ENCODE assay signal across 9 cellular contexts in the genomic region with DNA sequence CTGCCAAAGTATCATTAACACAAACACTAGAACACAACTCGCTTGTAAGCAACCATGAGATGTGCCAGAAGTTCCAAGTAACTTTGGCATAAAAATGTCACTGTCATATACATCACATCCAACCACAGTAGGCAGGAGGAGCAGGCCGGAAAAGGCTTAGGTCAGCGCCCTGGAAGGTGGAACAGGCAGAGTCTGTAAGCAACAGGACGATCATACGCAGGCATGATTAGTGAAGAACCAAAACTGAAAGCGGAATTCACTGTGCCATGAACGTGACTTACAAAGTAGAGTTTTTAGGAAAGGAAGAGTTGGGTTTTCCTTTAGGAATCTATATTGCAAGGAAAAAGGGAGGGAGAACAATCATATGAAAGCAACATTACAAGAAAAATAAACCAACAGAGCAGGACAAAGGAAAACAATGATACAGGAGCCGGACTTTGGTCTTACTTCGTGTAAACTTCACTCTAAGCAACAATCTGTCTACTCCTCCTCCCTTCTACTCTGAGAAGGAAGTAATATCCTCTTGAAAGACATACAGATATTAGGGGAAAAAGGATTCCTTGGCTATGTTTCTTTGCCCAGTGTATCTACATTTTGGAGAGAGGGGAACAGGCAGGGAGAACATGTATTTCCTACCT. TPM values are rescaled to one million over a fixed set of nuclear protein-coding genes. Genes with fewer than 3 reads are reported as not detected.
DNase-seq lines count a peak whose midpoint lies in the region; ATAC-seq and TF ChIP-seq lines count a peak whose summit lies in the region.
"Had no signal": no experiment of that assay in that cellular context is flagged by ENCODE, and none has a peak within 500 bp of the region (broad histone marks: within the 10 kb centered on the region; RNA-seq: fewer than 3 reads in every experiment).

No MANE protein-coding gene starts in this region.

- ATAC-seq in gastrocnemius medialis (peak; percentile 94 to 96), HG03159 (IDR thresholded peaks at IDR 0.05; ENCODE audit: unreplicated experiment) (no peak), HG03565 (IDR thresholded peaks at IDR 0.05; ENCODE audit: unreplicated experiment) (no peak)

- H3K9ac ChIP-seq in GM23248 (peak overlapping the region; percentile 75), adipocyte (ENCODE audit: low read length) (peak overlapping the region; percentile 76)
- H3K9ac ChIP-seq: KMS-11 had no signal

- H3K9me3 ChIP-seq in GM23248 (ENCODE audit: low read depth) (no peaks in the 10 kb centered on the region), adipocyte (ENCODE audit: control insufficient read depth, low read length) (no peaks in the 10 kb centered on the region), gastrocnemius medialis (no peaks in the 10 kb centered on the region)

- H3K4me1 ChIP-seq in GM23248 (ENCODE audit: insufficient read depth): peaks cover 10% of the 10 kb centered on the region
- H3K4me1 ChIP-seq in adipocyte (ENCODE audit: control insufficient read depth, insufficient read depth, low read length): peaks cover 33% of the 10 kb centered on the region
- peaks cover 27 to 34% of the 10 kb centered on the region in 2 donors for H3K4me1 ChIP-seq in gastrocnemius medialis

- H3K27ac ChIP-seq in GM23248 (peak overlapping the region; percentile 80), gastrocnemius medialis (peak overlapping the region; percentile 81 to 89 (median 84))
- H3K27ac ChIP-seq: KMS-11 had no signal

- H3K27me3 ChIP-seq in GM23248 (replicated peaks; ENCODE audit: insufficient read depth) (no peaks in the 10 kb centered on the region), adipocyte (replicated peaks; ENCODE audit: control insufficient read depth, insufficient read depth, low read length) (no peaks in the 10 kb centered on the region), gastrocnemius medialis (no peaks in the 10 kb centered on the region)

- in situ Hi-C loops in GM23248 (cut with MboI) (no loop called here), gastrocnemius medialis (cut with MboI; ENCODE audit: low sequenced_read_pairs in 4 of 4) (no loop called here), KBM-7 (cut with MboI; ENCODE audit: low pct_unique_long_range_greater_than_20kb, low sequenced_read_pairs) (no loop called here)

- TF ChIP-seq POLR2A in gastrocnemius medialis (IDR thresholded peaks at IDR 0.05): peak in 1 of 2 donors; percentile 40

- H3K36me3 ChIP-seq in GM23248 (ENCODE audit: low read depth) (peaks cover 59% of the 10 kb centered on the region), adipocyte (ENCODE audit: control insufficient read depth, insufficient read depth, low read length, severe bottlenecking) (peaks cover 64% of the 10 kb centered on the region), gastrocnemius medialis (peaks cover 0 to 60% of the 10 kb centered on the region in 2 donors)

- H3K27me3 Mint-ChIP-seq in immature natural killer cell (ENCODE audit: low read depth in 3 of 3): peaks cover 0 to 5% (median 3%) of the 10 kb centered on the region in 3 donors

- H4K20me1 ChIP-seq in GM23248 (ENCODE audit: insufficient read depth): peaks cover 10% of the 10 kb centered on the region; the same call in 1 of the 2 replicates

- H3K79me2 ChIP-seq in GM23248 (ENCODE audit: insufficient read depth): peaks cover 100% of the 10 kb centered on the region

- H2AFZ ChIP-seq in GM23248: no peak overlapping the region

- intact Hi-C loops in gastrocnemius medialis (cut with DNase I; ENCODE audit: low total_unique reads): no loop called here

- peaks cover 28 to 52% of the 10 kb centered on the region in 2 donors for H3K4me1 Mint-ChIP-seq in immature natural killer cell

- peak overlapping the region; percentile 22 to 76 (median 57) for H3K4me3 Mint-ChIP-seq in immature natural killer cell

- H3F3A ChIP-seq in GM23248 (ENCODE audit: insufficient read depth): peaks cover 43% of the 10 kb centered on the region

- no peak for TF ChIP-seq CTCF in gastrocnemius medialis (IDR thresholded peaks at IDR 0.05 in 4 of 5, conservative IDR thresholded peaks at IDR 0.05 in 1 of 5)

- H3K9me3 Mint-ChIP-seq in immature natural killer cell: no peaks in the 10 kb centered on the region

- H3K9me2 ChIP-seq in GM23248 (ENCODE audit: insufficient read depth): no peaks in the 10 kb centered on the region

- peak overlapping the region; percentile 81 for H3K4me2 ChIP-seq in GM23248 (ENCODE audit: unreplicated experiment)
- H3K4me2 ChIP-seq: KMS-11 had no signal

- H3K4me3 ChIP-seq in GM23248 (peak overlapping the region; percentile 66), adipocyte (ENCODE audit: low read length) (peak overlapping the region; percentile 76), gastrocnemius medialis (peak overlapping the region; percentile 16 to 32 (median 25))

- 10 to 17% methylated on average over 9 of the region's 9 CpGs for WGBS in GM23248 (ENCODE audit: low coverage in 1 of 2, low lambda C conversion rate in 2 of 2, missing lambda C conversion rate in 2 of 2), 2 experiments

- H3K36me3 Mint-ChIP-seq in immature natural killer cell: peaks cover 2 to 28% (median 9%) of the 10 kb centered on the region in 3 donors

- H3K27ac Mint-ChIP-seq in immature natural killer cell: peak overlapping the region; percentile 80 to 92 (median 88)

- DNase-seq in GM23248 (peak; percentile 87), adipocyte (ENCODE audit: low read depth) (no peak), immature natural killer cell (no peak), gastrocnemius medialis (peak; percentile 74), KBM-7 (no peak), NCI-H146 (lab: John Stamatoyannopoulos, UW) (no peak)

RNA-seq across cellular contexts. Expression of a gene that starts 52.2 kb away (rescaled TPM):
- 255 and 287 TPM in 2 replicates for total RNA-seq in GM23248 (2014; rRNA removed; shearing (Covaris generic))
- polyA plus RNA-seq in GM23248 (2016; fragmentation: Nextera tagmentation; extraction: Ambion mirVana) (599 and 605 TPM in 2 replicates), immature natural killer cell (10 to 100 TPM; 45.9 to 53.5 (median 48.4) TPM)
- 1,000 to 10,000 TPM in 3 of 4 donors, 100 to 1,000 TPM in 1; 915 to 1,814 (median 1,174) TPM for total RNA-seq in gastrocnemius medialis

Comparison
In these comparisons a context has a peak if more than half of its experiments do, and no peak if none do; other contexts are left out.
1. DNase-seq: peak in GM23248 (single experiment) and gastrocnemius medialis (2 of 2); none in adipocyte (single experiment), immature natural killer cell (0 of 3), KBM-7 (single experiment) and NCI-H146 (single experiment).
2. H3K4me3 ChIP-seq: peak in every context shown above with its lines; median percentile 76 in adipocyte; 66 in GM23248; 25 in gastrocnemius medialis.
3. ATAC-seq: peak in gastrocnemius medialis (2 of 2); none in HG03159 (single experiment) and HG03565 (single experiment).